Comparison of ENCODE assay signal across 1 cellular context in genomic region chr7:134991469-134992339, GRCh38.
TF ChIP-seq lines count a peak whose summit lies in the region.

No MANE protein-coding gene starts in this region.

TF ChIP-seq in HepG2, 621 proteins besides CTCF, POLR2A, EP300 and RAD21 (continued from another document and continues in another):
- TF ChIP-seq, protein P1, sequence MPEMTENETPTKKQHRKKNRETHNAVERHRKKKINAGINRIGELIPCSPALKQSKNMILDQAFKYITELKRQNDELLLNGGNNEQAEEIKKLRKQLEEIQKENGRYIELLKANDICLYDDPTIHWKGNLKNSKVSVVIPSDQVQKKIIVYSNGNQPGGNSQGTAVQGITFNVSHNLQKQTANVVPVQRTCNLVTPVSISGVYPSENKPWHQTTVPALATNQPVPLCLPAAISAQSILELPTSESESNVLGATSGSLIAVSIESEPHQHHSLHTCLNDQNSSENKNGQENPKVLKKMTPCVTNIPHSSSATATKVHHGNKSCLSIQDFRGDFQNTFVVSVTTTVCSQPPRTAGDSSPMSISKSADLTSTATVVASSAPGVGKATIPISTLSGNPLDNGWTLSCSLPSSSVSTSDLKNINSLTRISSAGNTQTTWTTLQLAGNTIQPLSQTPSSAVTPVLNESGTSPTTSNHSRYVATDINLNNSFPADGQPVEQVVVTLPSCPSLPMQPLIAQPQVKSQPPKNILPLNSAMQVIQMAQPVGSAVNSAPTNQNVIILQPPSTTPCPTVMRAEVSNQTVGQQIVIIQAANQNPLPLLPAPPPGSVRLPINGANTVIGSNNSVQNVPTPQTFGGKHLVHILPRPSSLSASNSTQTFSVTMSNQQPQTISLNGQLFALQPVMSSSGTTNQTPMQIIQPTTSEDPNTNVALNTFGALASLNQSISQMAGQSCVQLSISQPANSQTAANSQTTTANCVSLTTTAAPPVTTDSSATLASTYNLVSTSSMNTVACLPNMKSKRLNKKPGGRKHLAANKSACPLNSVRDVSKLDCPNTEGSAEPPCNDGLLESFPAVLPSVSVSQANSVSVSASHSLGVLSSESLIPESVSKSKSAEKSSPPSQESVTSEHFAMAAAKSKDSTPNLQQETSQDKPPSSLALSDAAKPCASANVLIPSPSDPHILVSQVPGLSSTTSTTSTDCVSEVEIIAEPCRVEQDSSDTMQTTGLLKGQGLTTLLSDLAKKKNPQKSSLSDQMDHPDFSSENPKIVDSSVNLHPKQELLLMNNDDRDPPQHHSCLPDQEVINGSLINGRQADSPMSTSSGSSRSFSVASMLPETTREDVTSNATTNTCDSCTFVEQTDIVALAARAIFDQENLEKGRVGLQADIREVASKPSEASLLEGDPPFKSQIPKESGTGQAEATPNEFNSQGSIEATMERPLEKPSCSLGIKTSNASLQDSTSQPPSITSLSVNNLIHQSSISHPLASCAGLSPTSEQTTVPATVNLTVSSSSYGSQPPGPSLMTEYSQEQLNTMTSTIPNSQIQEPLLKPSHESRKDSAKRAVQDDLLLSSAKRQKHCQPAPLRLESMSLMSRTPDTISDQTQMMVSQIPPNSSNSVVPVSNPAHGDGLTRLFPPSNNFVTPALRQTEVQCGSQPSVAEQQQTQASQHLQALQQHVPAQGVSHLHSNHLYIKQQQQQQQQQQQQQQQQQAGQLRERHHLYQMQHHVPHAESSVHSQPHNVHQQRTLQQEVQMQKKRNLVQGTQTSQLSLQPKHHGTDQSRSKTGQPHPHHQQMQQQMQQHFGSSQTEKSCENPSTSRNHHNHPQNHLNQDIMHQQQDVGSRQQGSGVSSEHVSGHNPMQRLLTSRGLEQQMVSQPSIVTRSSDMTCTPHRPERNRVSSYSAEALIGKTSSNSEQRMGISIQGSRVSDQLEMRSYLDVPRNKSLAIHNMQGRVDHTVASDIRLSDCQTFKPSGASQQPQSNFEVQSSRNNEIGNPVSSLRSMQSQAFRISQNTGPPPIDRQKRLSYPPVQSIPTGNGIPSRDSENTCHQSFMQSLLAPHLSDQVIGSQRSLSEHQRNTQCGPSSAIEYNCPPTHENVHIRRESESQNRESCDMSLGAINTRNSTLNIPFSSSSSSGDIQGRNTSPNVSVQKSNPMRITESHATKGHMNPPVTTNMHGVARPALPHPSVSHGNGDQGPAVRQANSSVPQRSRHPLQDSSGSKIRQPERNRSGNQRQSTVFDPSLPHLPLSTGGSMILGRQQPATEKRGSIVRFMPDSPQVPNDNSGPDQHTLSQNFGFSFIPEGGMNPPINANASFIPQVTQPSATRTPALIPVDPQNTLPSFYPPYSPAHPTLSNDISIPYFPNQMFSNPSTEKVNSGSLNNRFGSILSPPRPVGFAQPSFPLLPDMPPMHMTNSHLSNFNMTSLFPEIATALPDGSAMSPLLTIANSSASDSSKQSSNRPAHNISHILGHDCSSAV (CRISPR knock-in tag; IDR thresholded peaks at IDR 0.05; ENCODE audit: borderline replicate concordance) = no peak
- TF ChIP-seq, protein P2, sequence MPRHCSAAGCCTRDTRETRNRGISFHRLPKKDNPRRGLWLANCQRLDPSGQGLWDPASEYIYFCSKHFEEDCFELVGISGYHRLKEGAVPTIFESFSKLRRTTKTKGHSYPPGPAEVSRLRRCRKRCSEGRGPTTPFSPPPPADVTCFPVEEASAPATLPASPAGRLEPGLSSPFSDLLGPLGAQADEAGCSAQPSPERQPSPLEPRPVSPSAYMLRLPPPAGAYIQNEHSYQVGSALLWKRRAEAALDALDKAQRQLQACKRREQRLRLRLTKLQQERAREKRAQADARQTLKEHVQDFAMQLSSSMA (CRISPR knock-in tag; IDR thresholded peaks at IDR 0.05) = no peak
- TF ChIP-seq CAMTA2 (CRISPR knock-in tag; IDR thresholded peaks at IDR 0.05; ENCODE audit: borderline replicate concordance) (no peak), ATF7 (IDR thresholded peaks at IDR 0.05) (no peak), ATF7 (CRISPR knock-in tag; IDR thresholded peaks at IDR 0.05) (no peak), REST (IDR thresholded peaks at IDR 0.05; ENCODE audit: borderline replicate concordance in 1 of 2, low read depth in 1 of 2, low read length in 2 of 2) (0 out of 4 replicates have a peak, but pooled peaks of 1 of the 2 experiments have one; percentile 50), MZF1 (CRISPR knock-in tag; IDR thresholded peaks at IDR 0.05; ENCODE audit: borderline replicate concordance) (no peak), RFX1 (IDR thresholded peaks at IDR 0.05) (no peak), SUZ12 (IDR thresholded peaks at IDR 0.05; ENCODE audit: low read depth, low read length) (no peak), ZFYVE20 (CRISPR knock-in tag; IDR thresholded peaks at IDR 0.05; ENCODE audit: borderline replicate concordance, low read depth) (no peak), PHF8 (CRISPR knock-in tag; IDR thresholded peaks at IDR 0.05) (no peak), ZNF713 (CRISPR knock-in tag; IDR thresholded peaks at IDR 0.05) (no peak), HOXD1 (CRISPR knock-in tag; IDR thresholded peaks at IDR 0.05) (no peak), ZNF329 (CRISPR knock-in tag; IDR thresholded peaks at IDR 0.05; ENCODE audit: low read depth) (no peak), ZNF503 (CRISPR knock-in tag; IDR thresholded peaks at IDR 0.05) (peak; percentile 79), HDAC1 (CRISPR knock-in tag; IDR thresholded peaks at IDR 0.05) (no peak), ERF (CRISPR knock-in tag; IDR thresholded peaks at IDR 0.05) (peak; percentile 62; the same call in 1 of the 2 replicates), ZNF275 (CRISPR knock-in tag; IDR thresholded peaks at IDR 0.05; ENCODE audit: borderline replicate concordance) (no peak)
- TF ChIP-seq, protein P3, sequence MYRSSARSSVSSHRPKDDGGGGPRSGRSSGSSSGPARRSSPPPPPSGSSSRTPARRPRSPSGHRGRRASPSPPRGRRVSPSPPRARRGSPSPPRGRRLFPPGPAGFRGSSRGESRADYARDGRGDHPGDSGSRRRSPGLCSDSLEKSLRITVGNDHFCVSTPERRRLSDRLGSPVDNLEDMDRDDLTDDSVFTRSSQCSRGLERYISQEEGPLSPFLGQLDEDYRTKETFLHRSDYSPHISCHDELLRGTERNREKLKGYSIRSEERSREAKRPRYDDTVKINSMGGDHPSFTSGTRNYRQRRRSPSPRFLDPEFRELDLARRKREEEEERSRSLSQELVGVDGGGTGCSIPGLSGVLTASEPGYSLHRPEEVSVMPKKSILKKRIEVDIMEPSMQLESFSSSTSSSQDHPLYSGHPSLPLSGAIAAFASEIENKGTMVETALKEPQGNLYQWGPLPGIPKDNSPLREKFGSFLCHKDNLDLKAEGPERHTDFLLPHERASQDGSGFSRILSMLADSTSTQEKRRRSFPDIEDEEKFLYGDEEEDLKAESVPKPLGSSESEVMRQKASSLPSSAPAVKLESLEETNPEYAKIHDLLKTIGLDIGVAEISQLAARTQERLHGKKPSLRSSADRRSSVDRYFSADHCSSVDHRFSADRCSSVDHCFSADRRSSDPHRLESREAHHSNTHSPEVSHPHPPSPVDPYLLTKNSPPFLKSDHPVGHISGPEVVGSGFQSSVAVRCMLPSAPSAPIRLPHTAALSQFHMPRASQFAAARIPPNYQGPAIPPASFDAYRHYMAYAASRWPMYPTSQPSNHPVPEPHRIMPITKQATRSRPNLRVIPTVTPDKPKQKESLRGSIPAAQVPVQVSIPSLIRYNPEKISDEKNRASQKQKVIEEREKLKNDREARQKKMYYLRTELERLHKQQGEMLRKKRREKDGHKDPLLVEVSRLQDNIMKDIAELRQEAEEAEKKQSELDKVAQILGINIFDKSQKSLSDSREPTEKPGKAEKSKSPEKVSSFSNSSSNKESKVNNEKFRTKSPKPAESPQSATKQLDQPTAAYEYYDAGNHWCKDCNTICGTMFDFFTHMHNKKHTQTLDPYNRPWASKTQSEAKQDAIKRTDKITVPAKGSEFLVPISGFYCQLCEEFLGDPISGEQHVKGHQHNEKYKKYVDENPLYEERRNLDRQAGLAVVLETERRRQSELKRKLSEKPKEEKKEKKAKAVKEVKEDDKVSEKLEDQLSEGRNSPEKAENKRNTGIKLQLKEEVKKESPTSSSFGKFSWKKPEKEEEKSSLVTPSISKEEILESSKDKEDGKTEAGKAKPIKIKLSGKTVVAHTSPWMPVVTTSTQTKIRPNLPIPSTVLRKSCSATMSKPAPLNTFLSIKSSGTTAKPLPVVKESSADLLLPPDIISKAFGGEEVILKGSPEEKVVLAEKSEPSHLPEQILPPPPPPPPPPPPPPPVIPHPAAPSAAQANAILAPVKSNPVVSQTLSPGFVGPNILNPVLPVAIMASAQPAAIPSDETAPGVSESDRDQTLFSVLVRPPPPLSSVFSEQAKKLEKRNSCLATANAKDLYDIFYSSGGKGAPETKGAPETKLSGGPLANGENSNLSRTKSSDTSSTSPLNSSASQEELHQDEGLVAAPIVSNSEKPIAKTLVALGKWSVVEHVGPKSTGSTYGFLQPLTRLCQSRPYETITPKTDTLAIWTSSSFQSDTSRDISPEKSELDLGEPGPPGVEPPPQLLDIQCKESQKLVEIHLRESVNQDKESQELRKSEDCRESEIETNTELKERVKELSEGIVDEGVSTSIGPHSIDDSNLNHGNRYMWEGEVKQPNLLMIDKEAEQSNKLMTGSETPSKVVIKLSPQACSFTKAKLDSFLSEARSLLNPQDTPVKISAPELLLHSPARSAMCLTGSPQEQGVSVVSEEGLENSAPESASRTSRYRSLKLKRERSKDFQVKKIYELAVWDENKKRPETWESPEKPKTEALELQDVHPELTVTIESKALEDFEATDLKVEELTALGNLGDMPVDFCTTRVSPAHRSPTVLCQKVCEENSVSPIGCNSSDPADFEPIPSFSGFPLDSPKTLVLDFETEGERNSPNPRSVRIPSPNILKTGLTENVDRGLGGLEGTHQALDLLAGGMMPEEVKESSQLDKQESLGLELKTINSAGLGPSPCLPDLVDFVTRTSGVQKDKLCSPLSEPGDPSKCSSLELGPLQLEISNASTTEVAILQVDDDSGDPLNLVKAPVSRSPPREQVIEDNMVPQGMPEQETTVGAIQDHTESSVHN (CRISPR knock-in tag; IDR thresholded peaks at IDR 0.05) = no peak
- TF ChIP-seq, protein P4, sequence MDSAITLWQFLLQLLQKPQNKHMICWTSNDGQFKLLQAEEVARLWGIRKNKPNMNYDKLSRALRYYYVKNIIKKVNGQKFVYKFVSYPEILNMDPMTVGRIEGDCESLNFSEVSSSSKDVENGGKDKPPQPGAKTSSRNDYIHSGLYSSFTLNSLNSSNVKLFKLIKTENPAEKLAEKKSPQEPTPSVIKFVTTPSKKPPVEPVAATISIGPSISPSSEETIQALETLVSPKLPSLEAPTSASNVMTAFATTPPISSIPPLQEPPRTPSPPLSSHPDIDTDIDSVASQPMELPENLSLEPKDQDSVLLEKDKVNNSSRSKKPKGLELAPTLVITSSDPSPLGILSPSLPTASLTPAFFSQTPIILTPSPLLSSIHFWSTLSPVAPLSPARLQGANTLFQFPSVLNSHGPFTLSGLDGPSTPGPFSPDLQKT (CRISPR knock-in tag; IDR thresholded peaks at IDR 0.05; ENCODE audit: borderline replicate concordance) = no peak
- TF ChIP-seq, protein P5, sequence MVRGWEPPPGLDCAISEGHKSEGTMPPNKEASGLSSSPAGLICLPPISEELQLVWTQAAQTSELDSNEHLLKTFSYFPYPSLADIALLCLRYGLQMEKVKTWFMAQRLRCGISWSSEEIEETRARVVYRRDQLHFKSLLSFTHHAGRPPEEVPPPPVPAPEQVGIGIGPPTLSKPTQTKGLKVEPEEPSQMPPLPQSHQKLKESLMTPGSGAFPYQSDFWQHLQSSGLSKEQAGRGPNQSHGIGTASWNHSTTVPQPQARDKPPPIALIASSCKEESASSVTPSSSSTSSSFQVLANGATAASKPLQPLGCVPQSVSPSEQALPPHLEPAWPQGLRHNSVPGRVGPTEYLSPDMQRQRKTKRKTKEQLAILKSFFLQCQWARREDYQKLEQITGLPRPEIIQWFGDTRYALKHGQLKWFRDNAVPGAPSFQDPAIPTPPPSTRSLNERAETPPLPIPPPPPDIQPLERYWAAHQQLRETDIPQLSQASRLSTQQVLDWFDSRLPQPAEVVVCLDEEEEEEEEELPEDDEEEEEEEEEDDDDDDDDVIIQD (CRISPR knock-in tag; IDR thresholded peaks at IDR 0.05; ENCODE audit: low read depth) = peak; percentile 7; the same call in 1 of the 2 replicates
